In the genomic region with DNA sequence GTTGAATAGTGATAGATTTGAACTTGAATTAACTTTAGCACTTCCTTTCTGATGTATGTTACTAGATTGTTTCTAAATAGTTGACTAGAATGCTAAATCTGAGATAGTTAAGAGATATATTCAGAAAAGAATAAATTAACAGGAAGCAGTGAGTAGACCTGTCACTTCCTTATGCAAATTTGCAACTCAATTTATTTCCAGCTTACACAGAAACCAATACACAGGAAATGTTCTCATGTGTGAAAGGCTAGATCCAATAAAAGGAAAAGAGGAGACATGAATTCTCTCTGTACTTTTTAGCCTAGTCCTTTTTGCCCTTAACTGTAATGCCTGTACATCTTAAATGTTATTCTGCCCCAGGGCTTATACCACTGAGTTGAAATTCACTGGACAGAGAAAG, we compare ENCODE assay signal across 22 cellular contexts.
DNase-seq lines count a peak whose midpoint lies in the region; ATAC-seq and TF ChIP-seq lines count a peak whose summit lies in the region.
"Had no signal": no experiment of that assay in that cellular context is flagged by ENCODE, and none has a peak within 500 bp of the region (broad histone marks: within the 10 kb centered on the region; RNA-seq: fewer than 3 reads in every experiment).

No MANE protein-coding gene starts in this region.

- no peaks in the 10 kb centered on the region for H4K20me1 ChIP-seq in BLaER1 treated with 17β-estradiol and CSF1 and Interleukin-3, amounts not matched to agents 10 nM and 100 nM

- in situ Hi-C loops in GM13977 (cut with MboI; ENCODE audit: low pct_unique_long_range_greater_than_20kb, low sequenced_read_pairs, unreplicated experiment): no loop called here

- no peak overlapping the region for H3K27ac ChIP-seq in BLaER1 treated with 17β-estradiol and CSF1 and Interleukin-3, amounts not matched to agents 10 nM and 100 nM

- no peak overlapping the region for H3K4me3 ChIP-seq in BLaER1 treated with 17β-estradiol and CSF1 and Interleukin-3, amounts not matched to agents 10 nM and 100 nM
- H3K4me3 ChIP-seq in adipocyte (ENCODE audit: low read length): no peak overlapping the region
- H3K4me3 ChIP-seq: GM12878, K562 had no signal

- no peak overlapping the region for H3K27ac Mint-ChIP-seq in activated CD8-positive, alpha-beta memory T cell treated with anti-CD3 and anti-CD28 coated beads, Interleukin-2, amount 10 ng/mL, durations not matched to agents 7 days and 5 days
- H3K27ac Mint-ChIP-seq in T-helper 17 cell: no peak overlapping the region
- H3K27ac Mint-ChIP-seq: CD14-positive monocyte; CD4-positive, alpha-beta memory T cell; HFFc6 had no signal

- no peak for TF ChIP-seq CTCF in GM13977 (IDR thresholded peaks at IDR 0.05; ENCODE audit: extremely low read depth, insufficient read depth, missing control alignments)

- ATAC-seq in GM18867 (IDR thresholded peaks at IDR 0.05; ENCODE audit: unreplicated experiment): peak; percentile 57
- no peak for ATAC-seq in activated CD8-positive, alpha-beta memory T cell treated with anti-CD3 and anti-CD28 coated beads, Interleukin-2, amount 10 ng/mL, durations not matched to agents 7 days and 5 days
- no peak for ATAC-seq in T-helper 17 cell
- ATAC-seq: GM12878, HCT116, K562 had no signal

- no peak overlapping the region for H3K9ac ChIP-seq in BLaER1 treated with 17β-estradiol and CSF1 and Interleukin-3, amounts not matched to agents 10 nM and 100 nM
- no peak overlapping the region for H3K9ac ChIP-seq in adipocyte (ENCODE audit: low read length)

- no peaks in the 10 kb centered on the region for H3K36me3 ChIP-seq in BLaER1 treated with 17β-estradiol and CSF1 and Interleukin-3, amounts not matched to agents 10 nM and 100 nM
- H3K36me3 ChIP-seq in adipocyte (ENCODE audit: control insufficient read depth, insufficient read depth, low read length, severe bottlenecking): no peaks in the 10 kb centered on the region
- H3K36me3 ChIP-seq: BE2C had no signal

- H3K27me3 Mint-ChIP-seq in activated CD8-positive, alpha-beta memory T cell treated with anti-CD3 and anti-CD28 coated beads, Interleukin-2, amount 10 ng/mL, durations not matched to agents 7 days and 5 days: no peaks in the 10 kb centered on the region
- H3K27me3 Mint-ChIP-seq in T-helper 17 cell: no peaks in the 10 kb centered on the region
- H3K27me3 Mint-ChIP-seq: CD4-positive, alpha-beta memory T cell had no signal

- no peaks in the 10 kb centered on the region for H3K9me3 Mint-ChIP-seq in activated CD8-positive, alpha-beta memory T cell treated with anti-CD3 and anti-CD28 coated beads, Interleukin-2, amount 10 ng/mL, durations not matched to agents 7 days and 5 days (ENCODE audit: low read depth)

- H3K4me1 Mint-ChIP-seq in activated CD8-positive, alpha-beta memory T cell treated with anti-CD3 and anti-CD28 coated beads, Interleukin-2, amount 10 ng/mL, durations not matched to agents 7 days and 5 days: no peaks in the 10 kb centered on the region
- H3K4me1 Mint-ChIP-seq in T-helper 17 cell: no peaks in the 10 kb centered on the region
- H3K4me1 Mint-ChIP-seq: CD14-positive monocyte; CD4-positive, alpha-beta memory T cell had no signal

- H3K9me3 ChIP-seq in BLaER1 treated with 17β-estradiol and CSF1 and Interleukin-3, amounts not matched to agents 10 nM and 100 nM (replicated peaks in 1 of 11): peaks cover 0 to 25% (median 5%) of the 10 kb centered on the region in 11 experiments; a peak in 9 of 22 replicates
- no peaks in the 10 kb centered on the region for H3K9me3 ChIP-seq in adipocyte (ENCODE audit: control insufficient read depth, low read length)
- H3K9me3 ChIP-seq in T-helper 17 cell (ENCODE audit: control insufficient read depth, low read length, poor library complexity, severe bottlenecking): no peaks in the 10 kb centered on the region
- H3K9me3 ChIP-seq: BE2C had no signal

- H3K4me1 ChIP-seq in BLaER1 treated with 17β-estradiol and CSF1 and Interleukin-3, amounts not matched to agents 10 nM and 100 nM: peaks cover 0 to 9% (median 7%) of the 10 kb centered on the region in 10 experiments; a peak in 12 of 20 replicates
- no peaks in the 10 kb centered on the region for H3K4me1 ChIP-seq in adipocyte (ENCODE audit: control insufficient read depth, insufficient read depth, low read length)

- peak; percentile 16 for DNase-seq in NAMALWA (ENCODE audit: low spot score)
- DNase-seq in adipocyte (ENCODE audit: low read depth): peak; percentile 14
- DNase-seq in activated CD8-positive, alpha-beta memory T cell treated with anti-CD3 and anti-CD28 coated beads, Interleukin-2, amount 10 ng/mL, durations not matched to agents 7 days and 5 days: no peak
- no peak for DNase-seq in T-helper 17 cell
- no peak for DNase-seq in GM13977 (ENCODE audit: low spot score)
- no peak for DNase-seq in HUDEP-2 (lab: John Stamatoyannopoulos, UW; ENCODE audit: unreplicated experiment in 76 of 76)
- DNase-seq: ACHN; BE2C; CD4-positive, alpha-beta memory T cell; DMS153; DMS79; EL; GOT3; H7; HFFc6; IMR-90 had no signal

- CTCF ChIA-PET in activated CD8-positive, alpha-beta memory T cell treated with anti-CD3 and anti-CD28 coated beads, Interleukin-2, amount 10 ng/mL, durations not matched to agents 7 days and 5 days (lab: Charles Lee): no interaction called here

- H3K4me2 ChIP-seq in BLaER1 treated with 17β-estradiol and CSF1 and Interleukin-3, amounts not matched to agents 10 nM and 100 nM: peak overlapping the region in 9 of 11 experiments; percentile 8 to 51 (median 23); a peak in 10 of 22 replicates

- no peaks in the 10 kb centered on the region for H3K27me3 ChIP-seq in BLaER1 treated with 17β-estradiol and CSF1 and Interleukin-3, amounts not matched to agents 10 nM and 100 nM
- no peaks in the 10 kb centered on the region for H3K27me3 ChIP-seq in adipocyte (replicated peaks; ENCODE audit: control insufficient read depth, insufficient read depth, low read length)
- H3K27me3 ChIP-seq: BE2C had no signal

- no peaks in the 10 kb centered on the region for H3K36me3 Mint-ChIP-seq in activated CD8-positive, alpha-beta memory T cell treated with anti-CD3 and anti-CD28 coated beads, Interleukin-2, amount 10 ng/mL, durations not matched to agents 7 days and 5 days
- H3K36me3 Mint-ChIP-seq in T-helper 17 cell (ENCODE audit: low read depth): no peaks in the 10 kb centered on the region
- H3K36me3 Mint-ChIP-seq: CD14-positive monocyte; CD4-positive, alpha-beta memory T cell had no signal

- no peak overlapping the region for H3K4me3 Mint-ChIP-seq in activated CD8-positive, alpha-beta memory T cell treated with anti-CD3 and anti-CD28 coated beads, Interleukin-2, amount 10 ng/mL, durations not matched to agents 7 days and 5 days
- H3K4me3 Mint-ChIP-seq in T-helper 17 cell: no peak overlapping the region
- H3K4me3 Mint-ChIP-seq: CD14-positive monocyte; CD4-positive, alpha-beta memory T cell; HFFc6 had no signal

Comparison
In these comparisons a context has a peak if more than half of its experiments do, and no peak if none do; other contexts are left out.
1. DNase-seq: peak in NAMALWA (single experiment) and adipocyte (single experiment); none in activated CD8-positive, alpha-beta memory T cell treated with anti-CD3 and anti-CD28 coated beads, Interleukin-2, amount 10 ng/mL, durations not matched to agents 7 days and 5 days (single experiment), T-helper 17 cell (0 of 3), GM13977 (single experiment) and HUDEP-2 (0 of 76).